ENCODE assay signal across 1 cellular context in the genomic region with DNA sequence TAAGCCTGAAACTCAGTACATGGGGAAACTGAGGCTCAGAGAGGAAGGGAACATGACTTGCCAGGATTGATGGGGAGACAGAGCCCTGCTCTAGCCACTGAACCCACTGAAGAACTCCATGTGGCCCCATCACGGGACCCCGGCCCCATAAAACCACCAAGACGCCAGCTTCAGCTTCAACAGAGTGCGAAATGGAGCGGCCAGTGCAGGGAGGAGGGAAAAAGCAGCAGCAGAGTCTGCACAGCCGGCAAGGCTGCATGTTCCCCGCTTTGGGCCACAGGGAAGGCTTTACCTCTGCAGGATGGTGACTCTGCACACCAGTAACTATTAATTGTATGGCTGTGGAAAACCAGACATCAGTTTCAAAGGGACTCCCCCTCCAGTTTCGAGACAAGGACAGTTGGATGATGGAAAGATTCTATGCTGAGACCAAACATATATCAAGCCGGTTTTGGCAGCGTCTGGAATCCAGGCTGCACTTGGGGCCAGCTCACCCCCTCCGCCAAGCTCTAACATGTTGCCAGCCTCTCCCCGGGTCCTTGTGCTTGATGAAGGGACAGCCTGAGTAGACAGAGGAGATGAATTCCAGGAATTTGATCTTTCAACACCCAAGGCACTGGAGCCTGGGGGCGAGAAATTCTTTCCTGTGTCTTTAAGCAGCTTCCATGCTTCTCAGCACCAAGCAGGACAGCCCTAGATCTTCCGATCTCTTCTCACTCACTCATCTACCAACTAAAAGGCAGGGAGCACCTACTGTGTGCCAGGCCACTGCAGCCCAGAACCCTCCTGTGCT.
TF ChIP-seq lines count a peak whose summit lies in the region.

No MANE protein-coding gene starts in this region.

TF ChIP-seq in SK-N-SH, 30 proteins besides CTCF, POLR2A, EP300 and RAD21:
- TF ChIP-seq, protein P1, sequence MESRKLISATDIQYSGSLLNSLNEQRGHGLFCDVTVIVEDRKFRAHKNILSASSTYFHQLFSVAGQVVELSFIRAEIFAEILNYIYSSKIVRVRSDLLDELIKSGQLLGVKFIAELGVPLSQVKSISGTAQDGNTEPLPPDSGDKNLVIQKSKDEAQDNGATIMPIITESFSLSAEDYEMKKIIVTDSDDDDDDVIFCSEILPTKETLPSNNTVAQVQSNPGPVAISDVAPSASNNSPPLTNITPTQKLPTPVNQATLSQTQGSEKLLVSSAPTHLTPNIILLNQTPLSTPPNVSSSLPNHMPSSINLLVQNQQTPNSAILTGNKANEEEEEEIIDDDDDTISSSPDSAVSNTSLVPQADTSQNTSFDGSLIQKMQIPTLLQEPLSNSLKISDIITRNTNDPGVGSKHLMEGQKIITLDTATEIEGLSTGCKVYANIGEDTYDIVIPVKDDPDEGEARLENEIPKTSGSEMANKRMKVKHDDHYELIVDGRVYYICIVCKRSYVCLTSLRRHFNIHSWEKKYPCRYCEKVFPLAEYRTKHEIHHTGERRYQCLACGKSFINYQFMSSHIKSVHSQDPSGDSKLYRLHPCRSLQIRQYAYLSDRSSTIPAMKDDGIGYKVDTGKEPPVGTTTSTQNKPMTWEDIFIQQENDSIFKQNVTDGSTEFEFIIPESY (IDR thresholded peaks at IDR 0.05; ENCODE audit: borderline replicate concordance, low read depth) = no peak
- TF ChIP-seq CHD2 (IDR thresholded peaks at IDR 0.05; ENCODE audit: low read length, partially characterized antibody) (no peak), SIN3A (IDR thresholded peaks at IDR 0.05; ENCODE audit: borderline replicate concordance, low read depth, low read length) (no peak), MXI1 (IDR thresholded peaks at IDR 0.05; ENCODE audit: low read depth, low read length) (no peak), FOXM1 (IDR thresholded peaks at IDR 0.05; ENCODE audit: low read depth) (no peak), RCOR1 (IDR thresholded peaks at IDR 0.05; ENCODE audit: low read length) (no peak), FOXJ3 (CRISPR knock-in tag; IDR thresholded peaks at IDR 0.05) (no peak), NFIC (IDR thresholded peaks at IDR 0.05; ENCODE audit: borderline replicate concordance) (no peak), TEAD4 (IDR thresholded peaks at IDR 0.05; ENCODE audit: borderline replicate concordance, insufficient read depth) (no peak), MEF2A (IDR thresholded peaks at IDR 0.05; ENCODE audit: borderline replicate concordance, low read depth) (no peak), TCF12 (IDR thresholded peaks at IDR 0.05) (no peak), FOSL2 (IDR thresholded peaks at IDR 0.05; ENCODE audit: borderline replicate concordance, low read depth) (no peak), JUND (IDR thresholded peaks at IDR 0.05) (no peak), POLR2AphosphoS5 (IDR thresholded peaks at IDR 0.05; ENCODE audit: low read depth, low read length) (no peak), SMC3 (IDR thresholded peaks at IDR 0.05; ENCODE audit: low read depth, low read length) (no peak), GATA2 (CRISPR knock-in tag; IDR thresholded peaks at IDR 0.05) (no peak), EZH2phosphoT487 (IDR thresholded peaks at IDR 0.05; ENCODE audit: borderline replicate concordance, low read depth) (no peak)
- TF ChIP-seq, protein P2, sequence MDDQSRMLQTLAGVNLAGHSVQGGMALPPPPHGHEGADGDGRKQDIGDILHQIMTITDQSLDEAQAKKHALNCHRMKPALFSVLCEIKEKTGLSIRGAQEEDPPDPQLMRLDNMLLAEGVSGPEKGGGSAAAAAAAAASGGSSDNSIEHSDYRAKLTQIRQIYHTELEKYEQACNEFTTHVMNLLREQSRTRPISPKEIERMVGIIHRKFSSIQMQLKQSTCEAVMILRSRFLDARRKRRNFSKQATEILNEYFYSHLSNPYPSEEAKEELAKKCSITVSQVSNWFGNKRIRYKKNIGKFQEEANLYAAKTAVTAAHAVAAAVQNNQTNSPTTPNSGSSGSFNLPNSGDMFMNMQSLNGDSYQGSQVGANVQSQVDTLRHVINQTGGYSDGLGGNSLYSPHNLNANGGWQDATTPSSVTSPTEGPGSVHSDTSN (IDR thresholded peaks at IDR 0.05) = no peak
TF ChIP-seq in SK-N-SH: peak in this region for 0.
